1 cellular context compared by ENCODE assay signal in genomic region chr13:21603531-21604448, GRCh38.
A peak's percentile ranks its signal among the peaks of the same experiment; 100 is the strongest.
TF ChIP-seq lines count a peak whose summit lies in the region.

TSS of gene MICU2 (minus strand) at chr13:21604170. CDS start at chr13:21604148, 22 bp downstream.

TF ChIP-seq in A549, 52 proteins besides CTCF, POLR2A, EP300 and RAD21 (continued from another document):
- TF ChIP-seq REST (IDR thresholded peaks at IDR 0.05), result peak; percentile 91
- TF ChIP-seq HEYL (CRISPR knock-in tag; IDR thresholded peaks at IDR 0.05), result no peak
- no peak for TF ChIP-seq FOXS1 (CRISPR knock-in tag; IDR thresholded peaks at IDR 0.05)
- no peak for TF ChIP-seq KDM1A (IDR thresholded peaks at IDR 0.05; ENCODE audit: low read depth)
- TF ChIP-seq GATA3 (IDR thresholded peaks at IDR 0.05; ENCODE audit: borderline replicate concordance), result peak; percentile 56; the same call in 1 of the 2 replicates
- no peak for TF ChIP-seq NPAS2 (CRISPR knock-in tag; IDR thresholded peaks at IDR 0.05; ENCODE audit: borderline replicate concordance)
- no peak for TF ChIP-seq RNF2 (IDR thresholded peaks at IDR 0.05; ENCODE audit: borderline replicate concordance, low read depth)
- TF ChIP-seq MAZ (IDR thresholded peaks at IDR 0.05; ENCODE audit: borderline replicate concordance, low read depth, low read length), result no peak
- no peak for TF ChIP-seq TFCP2L1 (CRISPR knock-in tag; IDR thresholded peaks at IDR 0.05)
- peak; percentile 80 for TF ChIP-seq BCL3 (IDR thresholded peaks at IDR 0.05)
- TF ChIP-seq RARB (CRISPR knock-in tag; IDR thresholded peaks at IDR 0.05), result no peak
- TF ChIP-seq EHF (CRISPR knock-in tag; IDR thresholded peaks at IDR 0.05), result no peak
- no peak for TF ChIP-seq ZC3H11A (IDR thresholded peaks at IDR 0.05)
- TF ChIP-seq MAX (IDR thresholded peaks at IDR 0.05), result peak; percentile 73
- TF ChIP-seq RFX5 (IDR thresholded peaks at IDR 0.05), result no peak
- no peak for TF ChIP-seq SMC3 (IDR thresholded peaks at IDR 0.05)
- TF ChIP-seq POLR2AphosphoS2 (conservative IDR thresholded peaks at IDR 0.05; ENCODE audit: low read length), result no peak
- TF ChIP-seq ZSCAN20 (CRISPR knock-in tag; IDR thresholded peaks at IDR 0.05), result no peak
- no peak for TF ChIP-seq HDAC2 (IDR thresholded peaks at IDR 0.05)
- peak; percentile 97 for TF ChIP-seq PHF8 (IDR thresholded peaks at IDR 0.05; ENCODE audit: borderline replicate concordance, low read depth)
- TF ChIP-seq JUNB (IDR thresholded peaks at IDR 0.05), result no peak
- no peak for TF ChIP-seq PBX3 (IDR thresholded peaks at IDR 0.05)
- TF ChIP-seq NR3C1 (IDR thresholded peaks at IDR 0.05), result no peak
- peak; percentile 92 for TF ChIP-seq CHD2 (IDR thresholded peaks at IDR 0.05; ENCODE audit: low read length, partially characterized antibody)
- peak; percentile 21; the same call in 1 of the 2 replicates for TF ChIP-seq MYC (IDR thresholded peaks at IDR 0.05; ENCODE audit: borderline replicate concordance, low read length)
- TF ChIP-seq JUN (IDR thresholded peaks at IDR 0.05), result peak; percentile 95
